ENCODE assay signal across 25 cellular contexts in the genomic region with DNA sequence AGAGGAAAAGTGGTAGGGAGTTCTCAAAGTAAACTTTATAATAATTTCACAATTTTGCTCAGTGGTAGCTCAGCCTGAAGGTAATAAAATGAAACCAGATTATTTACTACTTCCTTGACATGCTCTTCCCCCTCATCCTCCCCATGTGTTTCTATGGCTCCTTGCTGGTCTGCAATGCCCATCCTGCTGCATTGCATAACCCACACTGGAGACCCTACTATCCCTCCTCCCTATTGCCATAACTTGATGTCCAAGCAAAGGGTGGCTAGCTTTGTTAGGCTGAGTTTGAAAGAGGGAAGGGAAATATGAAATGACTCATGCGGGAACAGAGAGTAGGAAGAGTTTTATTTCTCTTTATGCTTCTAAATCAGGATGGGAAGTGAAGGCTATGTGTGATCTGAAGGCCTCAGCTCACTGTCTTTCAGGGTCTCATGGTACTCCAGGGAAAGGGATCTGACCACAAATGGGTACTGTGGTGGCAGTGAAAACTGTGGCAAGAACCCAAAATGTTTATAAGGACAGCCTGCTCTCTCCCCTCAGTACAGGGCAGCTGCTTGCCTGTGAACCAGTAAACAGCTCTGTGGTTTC. TPM values are rescaled to one million over a fixed set of nuclear protein-coding genes. Genes with fewer than 3 reads are reported as not detected.
DNase-seq lines count a peak whose midpoint lies in the region; ATAC-seq and TF ChIP-seq lines count a peak whose summit lies in the region.
"Had no signal": no experiment of that assay in that cellular context is flagged by ENCODE, and none has a peak within 500 bp of the region (broad histone marks: within the 10 kb centered on the region; RNA-seq: fewer than 3 reads in every experiment).

No MANE protein-coding gene starts in this region.

- H3F3A ChIP-seq in PC-3 (ENCODE audit: low read length, unreplicated experiment), result no peaks in the 10 kb centered on the region

- no peaks in the 10 kb centered on the region for H3K9me2 ChIP-seq in PC-3 (replicated peaks; ENCODE audit: low read length)
- H3K9me2 ChIP-seq: SK-N-SH had no signal

- TF ChIP-seq CTCF in PC-3 (conservative IDR thresholded peaks at IDR 0.05; ENCODE audit: low read depth, low read length), result no peak

- no peak overlapping the region for H2AFZ ChIP-seq in PC-3 (ENCODE audit: low read length)

- CTCF ChIA-PET in PC-3 (lab: Charles Lee), result no interaction called here

- H3K4me2 ChIP-seq in PC-3 (ENCODE audit: low read length), result no peak overlapping the region
- H3K4me2 ChIP-seq: SK-N-SH had no signal

- H3K79me2 ChIP-seq in PC-3 (ENCODE audit: low read length), result no peaks in the 10 kb centered on the region

- H4K20me1 ChIP-seq in PC-3 (ENCODE audit: low read length), result no peaks in the 10 kb centered on the region

- peaks cover 20% of the 10 kb centered on the region; the same call in 1 of the 2 replicates for H3K4me1 ChIP-seq in PC-3 (ENCODE audit: insufficient read depth, low read length)
- H3K4me1 ChIP-seq: tibial nerve had no signal

- no peaks in the 10 kb centered on the region for H3K9me3 ChIP-seq in PC-3 (ENCODE audit: low read length)
- H3K9me3 ChIP-seq: SK-N-SH, stomach had no signal

- H3K36me3 ChIP-seq in PC-3 (ENCODE audit: low read depth, low read length), result no peaks in the 10 kb centered on the region

- intact Hi-C loops in PC-3 (cut with micrococcal nuclease), result no loop called here

- no TSS peak for BruUV-seq in PC-3 (replicated peaks; lab: Mats Ljungman, UMichigan)

- peak; percentile 7 for DNase-seq in AG08395 (ENCODE audit: low spot score)
- peak; percentile 62 for DNase-seq in HT1080 (ENCODE audit: low read depth)
- peak; percentile 28 for DNase-seq in PC-3
- peak; percentile 42 for DNase-seq in iris pigment epithelial cell (ENCODE audit: low read depth)
- no peak for DNase-seq in RPMI8226
- DNase-seq in DMS 273 (lab: John Stamatoyannopoulos, UW; ENCODE audit: unreplicated experiment), result no peak
- no peak for DNase-seq in nucleus accumbens (lab: John Stamatoyannopoulos, UW)
- DNase-seq: activated CD4-positive, alpha-beta T cell treated with anti-CD3 and anti-CD28 coated beads, Interleukin-2, amount 10 ng/mL, durations not matched to agents 7 days and 5 days; Calu3; effector CD8-positive, alpha-beta T cell; glutamatergic neuron; H9; KG1; NCI-H1105 treated with DMSO at 0.1 percent for 48 hours; NCI-H446 treated with DMSO at 0.1 percent for 48 hours; occipital lobe; retina; SK-N-SH; stomach; T-helper 2 cell had no signal

- no peak overlapping the region for H3K4me3 ChIP-seq in PC-3 (ENCODE audit: low read length)
- H3K4me3 ChIP-seq: stomach, tibial nerve had no signal

- no peaks in the 10 kb centered on the region for H3K27me3 ChIP-seq in PC-3 (ENCODE audit: low read length)
- H3K27me3 ChIP-seq: stomach, tibial nerve had no signal

- H3K27ac ChIP-seq in PC-3 (ENCODE audit: low read length), result no peak overlapping the region
- H3K27ac ChIP-seq: stomach, tibial nerve, VCaP had no signal

- no peak overlapping the region for H3K9ac ChIP-seq in PC-3 (ENCODE audit: low read length)
- H3K9ac ChIP-seq: SK-N-SH had no signal

- POLR2A ChIA-PET in PC-3 (lab: Charles Lee; ENCODE audit: unreplicated experiment), result no interaction called here

- ATAC-seq in PC-3 (peak; percentile 48; the same call in 1 of the 2 replicates), GM18909 (IDR thresholded peaks at IDR 0.05; ENCODE audit: poor library complexity, unreplicated experiment) (no peak)
- ATAC-seq: activated naive CD4-positive, alpha-beta T cell treated with anti-CD3 and anti-CD28 coated beads, Interleukin-2, amount 50 U/mL, for 72 hours; esophagus mucosa had no signal

RNA-seq across cellular contexts. Expression of gene HSD17B7, which starts 36.4 kb away (rescaled TPM):
- 24.5 and 28.2 TPM in 2 replicates for total RNA-seq in HT1080 (2014; rRNA removed; shearing (Covaris generic))
- 10.9 and 12.3 TPM in 2 replicates for polyA plus RNA-seq in HT1080 (2015; cell fraction: cytosol; rRNA removed)
- polyA plus RNA-seq in HT1080 (2015; cell fraction: nucleus; rRNA removed), result 28.4 and 31.0 TPM in 2 replicates
- total RNA-seq in PC-3 (2014; rRNA removed), result 21.5 and 28.4 TPM in 2 replicates

Comparison
In these comparisons a context has a peak if more than half of its experiments do, and no peak if none do; other contexts are left out.
1. DNase-seq: peak in AG08395 (single experiment), HT1080 (single experiment), PC-3 (single experiment) and iris pigment epithelial cell (single experiment); none in RPMI8226 (single experiment), DMS 273 (single experiment) and nucleus accumbens (0 of 56).